ENCODE assay signal across 2 cellular contexts in genomic region chr17:81385320-81386111, GRCh38.
TF ChIP-seq lines count a peak whose summit lies in the region.

No MANE protein-coding gene starts in this region.

TF ChIP-seq in IMR-90, 13 proteins besides CTCF, POLR2A, EP300 and RAD21:
- TF ChIP-seq USF2 (IDR thresholded peaks at IDR 0.05; ENCODE audit: low read depth, low read length): no peak
- no peak for TF ChIP-seq CHD1 (IDR thresholded peaks at IDR 0.05; ENCODE audit: low read depth, low read length)
- TF ChIP-seq ELK1 (IDR thresholded peaks at IDR 0.05; ENCODE audit: borderline replicate concordance, low read depth, low read length): no peak
- TF ChIP-seq NFE2L2 (IDR thresholded peaks at IDR 0.05; ENCODE audit: low read depth, low read length): no peak
- TF ChIP-seq BHLHE40 (IDR thresholded peaks at IDR 0.05; ENCODE audit: low read depth, low read length): no peak
- TF ChIP-seq CEBPB (IDR thresholded peaks at IDR 0.05; ENCODE audit: low read depth, low read length): no peak
- no peak for TF ChIP-seq FOS (IDR thresholded peaks at IDR 0.05; ENCODE audit: low read depth, low read length)
- no peak for TF ChIP-seq SMC3 (IDR thresholded peaks at IDR 0.05; ENCODE audit: low read depth, low read length)
- no peak for TF ChIP-seq MAZ (IDR thresholded peaks at IDR 0.05; ENCODE audit: borderline replicate concordance, low read depth, low read length)
- no peak for TF ChIP-seq RCOR1 (IDR thresholded peaks at IDR 0.05; ENCODE audit: insufficient replicate concordance, low read length)

TF ChIP-seq in K562, 482 proteins besides CTCF, POLR2A, EP300 and RAD21:
- TF ChIP-seq POLR2G (IDR thresholded peaks at IDR 0.05; ENCODE audit: low read depth, low read length) (peak; percentile 70), ZFX (CRISPR knock-in tag; IDR thresholded peaks at IDR 0.05) (peak; percentile 32; the same call in 1 of the 2 replicates), L3MBTL2 (IDR thresholded peaks at IDR 0.05) (no peak), NEUROD1 (IDR thresholded peaks at IDR 0.05; ENCODE audit: borderline replicate concordance, low read depth, low read length, partially characterized antibody) (no peak), MCM2 (IDR thresholded peaks at IDR 0.05; ENCODE audit: low read depth) (no peak), RBM22 (IDR thresholded peaks at IDR 0.05; ENCODE audit: low read depth, low read length, poor library complexity, severe bottlenecking) (peak; percentile 44), ZNF354B (CRISPR knock-in tag; IDR thresholded peaks at IDR 0.05) (no peak), FOXP1 (CRISPR knock-in tag; IDR thresholded peaks at IDR 0.05) (0 out of 2 replicates have a peak, but pooled peaks have one; percentile 22), LARP7 (IDR thresholded peaks at IDR 0.05) (no peak), MYC (IDR thresholded peaks at IDR 0.05; ENCODE audit: low read depth, low read length) (no peak), MYC (CRISPR knock-in tag; IDR thresholded peaks at IDR 0.05; ENCODE audit: borderline replicate concordance, low read depth) (no peak)
